ENCODE assay signal across 1 cellular context in genomic region chrX:135408794-135409193, GRCh38.
TF ChIP-seq lines count a peak whose summit lies in the region.

No MANE protein-coding gene starts in this region.

TF ChIP-seq in GM23338, 12 proteins besides CTCF, POLR2A, EP300 and RAD21 (continued from another document):
- TF ChIP-seq ZNF462 (CRISPR knock-in tag; IDR thresholded peaks at IDR 0.05): no peak
- TF ChIP-seq NANOG (IDR thresholded peaks at IDR 0.05; ENCODE audit: borderline replicate concordance): no peak
- no peak for TF ChIP-seq EZH2phosphoT487 (IDR thresholded peaks at IDR 0.05; ENCODE audit: unreplicated experiment)
- TF ChIP-seq POLR2AphosphoS5 (IDR thresholded peaks at IDR 0.05; ENCODE audit: low read depth): no peak
